In the genomic region with DNA sequence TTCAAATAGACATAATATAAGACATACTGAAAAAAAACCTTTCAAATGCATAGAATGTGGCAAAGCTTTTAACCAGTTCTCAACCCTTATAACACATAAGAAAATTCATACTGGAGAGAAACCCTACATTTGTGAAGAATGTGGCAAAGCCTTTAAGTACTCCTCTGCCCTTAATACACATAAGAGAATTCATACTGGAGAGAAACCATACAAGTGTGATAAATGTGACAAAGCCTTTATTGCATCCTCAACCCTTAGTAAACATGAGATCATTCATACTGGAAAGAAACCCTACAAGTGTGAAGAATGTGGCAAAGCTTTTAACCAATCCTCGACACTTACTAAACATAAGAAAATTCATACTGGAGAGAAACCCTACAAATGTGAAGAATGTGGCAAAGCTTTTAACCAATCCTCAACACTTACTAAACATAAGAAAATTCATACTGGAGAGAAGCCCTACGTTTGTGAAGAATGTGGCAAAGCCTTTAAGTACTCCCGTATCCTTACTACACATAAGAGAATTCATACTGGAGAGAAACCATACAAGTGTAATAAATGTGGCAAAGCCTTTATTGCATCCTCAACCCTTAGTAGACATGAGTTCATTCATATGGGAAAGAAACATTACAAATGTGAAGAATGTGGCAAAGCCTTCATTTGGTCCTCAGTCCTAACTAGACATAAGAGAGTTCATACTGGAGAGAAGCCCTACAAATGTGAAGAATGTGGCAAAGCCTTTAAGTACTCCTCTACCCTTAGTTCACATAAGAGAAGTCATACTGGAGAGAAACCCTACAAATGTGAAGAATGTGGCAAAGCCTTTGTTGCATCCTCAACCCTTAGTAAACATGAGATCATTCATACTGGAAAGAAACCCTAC, we compare ENCODE assay signal across 8 cellular contexts. TPM values are rescaled to one million over a fixed set of nuclear protein-coding genes. Genes with fewer than 3 reads are reported as not detected.
A peak's percentile ranks its signal among the peaks of the same experiment; 100 is the strongest.
DNase-seq lines count a peak whose midpoint lies in the region; ATAC-seq and TF ChIP-seq lines count a peak whose summit lies in the region.
"Not testable (repeated sequence)": the region's sequence is repeated elsewhere in the genome, so short reads cannot be mapped to it uniquely, and the experiment has no call there.
"Had no signal": no experiment of that assay in that cellular context is flagged by ENCODE, and none has a peak within 500 bp of the region (broad histone marks: within the 10 kb centered on the region; RNA-seq: fewer than 3 reads in every experiment).

No MANE protein-coding gene starts in this region.

- H3K79me2 ChIP-seq in GM23248 (ENCODE audit: insufficient read depth); hepatocyte; neural progenitor cell (ENCODE audit: low read depth): not testable (repeated sequence)

- H3F3A ChIP-seq in GM23248 (ENCODE audit: insufficient read depth) = not testable (repeated sequence)
- H3F3A ChIP-seq in neural progenitor cell (ENCODE audit: low read depth) = peaks cover 73% of the 10 kb centered on the region

- not testable (repeated sequence) for H3K4me3 Mint-ChIP-seq in chondrocyte (ENCODE audit: unreplicated experiment); neural progenitor cell; stimulated activated naive B cell treated with anti-CD40 and anti-IgM and Interleukin-4, amounts not matched to agents 10 μg/mL and 1 μg/mL and 100 μg/mL, for 72 hours

- not testable (repeated sequence) for H3K4me2 ChIP-seq in GM23248 (ENCODE audit: unreplicated experiment); hepatocyte; neural progenitor cell

- H2AFZ ChIP-seq in GM23248; hepatocyte; neural progenitor cell (replicated peaks): not testable (repeated sequence)

- H3K4me1 ChIP-seq in GM23248 (ENCODE audit: insufficient read depth); HUES64 (ENCODE audit: insufficient read depth, low read length); hepatocyte (ENCODE audit: insufficient read depth); neural progenitor cell: not testable (repeated sequence)

- peaks cover 47% of the 10 kb centered on the region for H3K36me3 ChIP-seq in GM23248 (ENCODE audit: low read depth)
- peaks cover 65% of the 10 kb centered on the region for H3K36me3 ChIP-seq in HUES64 (ENCODE audit: insufficient read depth, low read length)
- peaks cover 26% of the 10 kb centered on the region for H3K36me3 ChIP-seq in hepatocyte (replicated peaks; ENCODE audit: insufficient read depth, low read depth)
- peaks cover 63% of the 10 kb centered on the region for H3K36me3 ChIP-seq in neural progenitor cell

- H4K20me1 ChIP-seq in GM23248 (ENCODE audit: insufficient read depth); hepatocyte (ENCODE audit: insufficient read depth, poor library complexity, severe bottlenecking); neural progenitor cell (ENCODE audit: low read depth): not testable (repeated sequence)

- not testable (repeated sequence) for H3K9me2 ChIP-seq in GM23248 (ENCODE audit: insufficient read depth); hepatocyte (replicated peaks; ENCODE audit: insufficient read depth)

- H3K27ac ChIP-seq in GM23248; HUES64 (ENCODE audit: low read depth, low read length); hepatocyte; neural progenitor cell: not testable (repeated sequence)

- not testable (repeated sequence) for H3K27me3 Mint-ChIP-seq in chondrocyte (ENCODE audit: low read depth); neural progenitor cell (ENCODE audit: insufficient read depth, low read depth); stimulated activated naive B cell treated with anti-CD40 and anti-IgM and Interleukin-4, amounts not matched to agents 10 μg/mL and 1 μg/mL and 100 μg/mL, for 72 hours

- peaks cover 44 to 77% of the 10 kb centered on the region in 2 donors for H3K36me3 Mint-ChIP-seq in activated naive CD4-positive, alpha-beta T cell treated with anti-CD3 and anti-CD28 coated beads, Interleukin-2, amount 50 U/mL, for 72 hours
- H3K36me3 Mint-ChIP-seq in chondrocyte (ENCODE audit: low read depth) (peaks cover 49% of the 10 kb centered on the region), neural progenitor cell (peaks cover 44% of the 10 kb centered on the region)
- H3K36me3 Mint-ChIP-seq in stimulated activated naive B cell treated with anti-CD40 and anti-IgM and Interleukin-4, amounts not matched to agents 10 μg/mL and 1 μg/mL and 100 μg/mL, for 72 hours = peaks cover 46 to 47% of the 10 kb centered on the region in 2 donors

- DNase-seq in GM23248; activated naive CD4-positive, alpha-beta T cell treated with anti-CD3 and anti-CD28 coated beads, Interleukin-2, amount 50 U/mL, for 72 hours (ENCODE audit: low spot score in 2 of 2); chondrocyte (ENCODE audit: low spot score); hepatocyte (ENCODE audit: low spot score); neural progenitor cell (ENCODE audit: low spot score); stimulated activated naive B cell treated with anti-CD40 and anti-IgM and Interleukin-4, amounts not matched to agents 10 μg/mL and 1 μg/mL and 100 μg/mL, for 72 hours: not testable (repeated sequence)

- not testable (repeated sequence) for H3K4me1 Mint-ChIP-seq in chondrocyte (ENCODE audit: low read depth); neural progenitor cell; stimulated activated naive B cell treated with anti-CD40 and anti-IgM and Interleukin-4, amounts not matched to agents 10 μg/mL and 1 μg/mL and 100 μg/mL, for 72 hours

- in situ Hi-C loops in GM23248 (cut with MboI) = loop anchor here (25.0 kb wide), 1 partner anchor 396 kb away; the partner anchor contains the start of genes CILP2 and YJEFN3

- not testable (repeated sequence) for TF ChIP-seq CTCF in chondrocyte (IDR thresholded peaks at IDR 0.05); hepatocyte (IDR thresholded peaks at IDR 0.05; ENCODE audit: poor library complexity); neural progenitor cell (IDR thresholded peaks at IDR 0.05)

- H3K9ac ChIP-seq in GM23248; HUES64 (ENCODE audit: low read depth, low read length); neural progenitor cell: not testable (repeated sequence)

- H3K9me3 ChIP-seq in GM23248 (ENCODE audit: low read depth) (peaks cover 29% of the 10 kb centered on the region), HUES64 (ENCODE audit: insufficient read depth, low read depth, low read length) (peaks cover 86% of the 10 kb centered on the region), hepatocyte (ENCODE audit: low read depth) (peaks cover 58% of the 10 kb centered on the region), neural progenitor cell (ENCODE audit: low read depth) (peaks cover 69% of the 10 kb centered on the region)

- peak overlapping the region; percentile 7; the same call in 1 of the 2 replicates for H3K4me3 ChIP-seq in GM23248
- peak overlapping the region; percentile 14; the same call in 1 of the 2 replicates for H3K4me3 ChIP-seq in HUES64 (ENCODE audit: low read length)
- peak overlapping the region; percentile 18 for H3K4me3 ChIP-seq in hepatocyte
- H3K4me3 ChIP-seq in neural progenitor cell = peak overlapping the region; percentile 19

- H3K27me3 ChIP-seq in GM23248 (replicated peaks; ENCODE audit: insufficient read depth); HUES64 (ENCODE audit: insufficient read depth, low read length); hepatocyte: not testable (repeated sequence)
- H3K27me3 ChIP-seq in neural progenitor cell = peaks cover 13% of the 10 kb centered on the region

- H3K27ac Mint-ChIP-seq in activated naive CD4-positive, alpha-beta T cell treated with anti-CD3 and anti-CD28 coated beads, Interleukin-2, amount 50 U/mL, for 72 hours = peak overlapping the region; percentile 28 to 70
- H3K27ac Mint-ChIP-seq in chondrocyte (ENCODE audit: unreplicated experiment) = peak overlapping the region; percentile 61
- H3K27ac Mint-ChIP-seq in neural progenitor cell = not testable (repeated sequence)
- H3K27ac Mint-ChIP-seq in stimulated activated naive B cell treated with anti-CD40 and anti-IgM and Interleukin-4, amounts not matched to agents 10 μg/mL and 1 μg/mL and 100 μg/mL, for 72 hours = peak overlapping the region; percentile 72

- WGBS in GM23248 (ENCODE audit: low coverage in 1 of 2, low lambda C conversion rate in 2 of 2, missing lambda C conversion rate in 2 of 2), 2 experiments = 94 to 98% methylated on average over 3 of the region's 3 CpGs
- 100% methylated on average over 3 of the region's 3 CpGs for WGBS in HUES64
- WGBS in hepatocyte (ENCODE audit: low lambda C conversion rate, missing lambda C conversion rate) = 99% methylated on average over 3 of the region's 3 CpGs

- ATAC-seq in activated naive CD4-positive, alpha-beta T cell treated with anti-CD3 and anti-CD28 coated beads, Interleukin-2, amount 50 U/mL, for 72 hours; stimulated activated naive B cell treated with anti-CD40 and anti-IgM and Interleukin-4, amounts not matched to agents 10 μg/mL and 1 μg/mL and 100 μg/mL, for 72 hours (replicated peaks): not testable (repeated sequence)

- peaks cover 19 to 23% of the 10 kb centered on the region in 2 donors for H3K9me3 Mint-ChIP-seq in activated naive CD4-positive, alpha-beta T cell treated with anti-CD3 and anti-CD28 coated beads, Interleukin-2, amount 50 U/mL, for 72 hours
- H3K9me3 Mint-ChIP-seq in chondrocyte (ENCODE audit: low read depth) (peaks cover 51% of the 10 kb centered on the region), neural progenitor cell (peaks cover 71% of the 10 kb centered on the region)
- peaks cover 18 to 19% of the 10 kb centered on the region in 2 donors for H3K9me3 Mint-ChIP-seq in stimulated activated naive B cell treated with anti-CD40 and anti-IgM and Interleukin-4, amounts not matched to agents 10 μg/mL and 1 μg/mL and 100 μg/mL, for 72 hours

RNA-seq across cellular contexts. Expression of gene ZNF93, which starts 32.9 kb away (rescaled TPM):
- total RNA-seq in GM23248 (2014; rRNA removed; shearing (Covaris generic)) = 5.0 and 7.0 TPM in 2 replicates
- polyA plus RNA-seq in GM23248 (2016; fragmentation: Nextera tagmentation; extraction: Ambion mirVana) = 3.8 and 4.5 TPM in 2 replicates
- 46.8 TPM for polyA plus RNA-seq in HUES64 (2013, experiment 1 of 2)
- 46.1 TPM for polyA plus RNA-seq in HUES64 (2013, experiment 2 of 2)
- 10 to 100 TPM; 24.4 to 28.5 TPM for total RNA-seq in activated naive CD4-positive, alpha-beta T cell treated with anti-CD3 and anti-CD28 coated beads, Interleukin-2, amount 50 U/mL, for 72 hours
- total RNA-seq in chondrocyte = 6.1 to 10.0 TPM (median 7.2 TPM) in 3 replicates
- 11.8 and 15.6 TPM in 2 replicates for total RNA-seq in hepatocyte
- 3.6 and 9.1 TPM in 2 replicates for polyA plus RNA-seq in hepatocyte
- 72.7 and 79.0 TPM in 2 replicates for total RNA-seq in neural progenitor cell (ENCODE audit: low replicate concordance)
- total RNA-seq: G401 had no signal
